ENCODE assay signal across 20 cellular contexts in genomic region chr2:145012806-145013205, GRCh38.
DNase-seq lines count a peak whose midpoint lies in the region; ATAC-seq, FAIRE-seq and TF ChIP-seq lines count a peak whose summit lies in the region.
"Had no signal": no experiment of that assay in that cellular context is flagged by ENCODE, and none has a peak within 500 bp of the region (broad histone marks: within the 10 kb centered on the region; RNA-seq: fewer than 3 reads in every experiment).

No MANE protein-coding gene starts in this region.

- no peaks in the 10 kb centered on the region for H3K27me3 Mint-ChIP-seq in chondrocyte (ENCODE audit: low read depth)
- H3K27me3 Mint-ChIP-seq: activated naive CD4-positive, alpha-beta T cell treated with anti-CD3 and anti-CD28 coated beads, Interleukin-2, amount 50 U/mL, for 24 hours had no signal

- H3K27ac ChIP-seq in A549 (peak overlapping the region; percentile 74 to 77), MM.1S (ENCODE audit: low read length) (peak overlapping the region; percentile 66; the same call in 1 of the 2 replicates), hepatocyte (no peak overlapping the region)
- H3K27ac ChIP-seq: KMS-11, SK-N-MC, uterus had no signal

- peaks cover 62% of the 10 kb centered on the region for H3K4me1 ChIP-seq in A549
- H3K4me1 ChIP-seq in MM.1S (ENCODE audit: low read length) = peaks cover 26% of the 10 kb centered on the region
- H3K4me1 ChIP-seq in hepatocyte (ENCODE audit: insufficient read depth) = peaks cover 7% of the 10 kb centered on the region
- H3K4me1 ChIP-seq: uterus had no signal

- ATAC-seq in A549 (peak in 1 of 2 experiments; percentile 60; a peak in 3 of 6 replicates), GM18873 (IDR thresholded peaks at IDR 0.05; ENCODE audit: low FRiP score, unreplicated experiment) (no peak), HG02610 (IDR thresholded peaks at IDR 0.05; ENCODE audit: unreplicated experiment) (no peak)
- ATAC-seq: activated T-cell treated with anti-CD3 and anti-CD28 coated beads, Interleukin-2, amount 50 U/mL, for 72 hours had no signal

- H3K9ac ChIP-seq in MM.1S (ENCODE audit: low read length) = peak overlapping the region; percentile 14; the same call in 1 of the 2 replicates
- H3K9ac ChIP-seq: KMS-11 had no signal

- H3K79me2 ChIP-seq in MM.1S (ENCODE audit: low read length) (no peaks in the 10 kb centered on the region), hepatocyte (no peaks in the 10 kb centered on the region)

- no peaks in the 10 kb centered on the region for H3K9me3 Mint-ChIP-seq in chondrocyte (ENCODE audit: low read depth)
- H3K9me3 Mint-ChIP-seq: activated naive CD4-positive, alpha-beta T cell treated with anti-CD3 and anti-CD28 coated beads, Interleukin-2, amount 50 U/mL, for 24 hours; activated T-cell treated with anti-CD3 and anti-CD28 coated beads, Interleukin-2, amount 50 U/mL, for 72 hours had no signal

- H3K9me3 ChIP-seq in A549 = no peaks in the 10 kb centered on the region
- no peaks in the 10 kb centered on the region for H3K9me3 ChIP-seq in MM.1S (replicated peaks; ENCODE audit: insufficient read depth, low read length)
- no peaks in the 10 kb centered on the region for H3K9me3 ChIP-seq in hepatocyte (ENCODE audit: low read depth)
- H3K9me3 ChIP-seq: uterus had no signal

- peak overlapping the region; percentile 15 for H3K27ac Mint-ChIP-seq in chondrocyte (ENCODE audit: unreplicated experiment)
- H3K27ac Mint-ChIP-seq: activated naive CD4-positive, alpha-beta T cell treated with anti-CD3 and anti-CD28 coated beads, Interleukin-2, amount 50 U/mL, for 24 hours; activated T-cell treated with anti-CD3 and anti-CD28 coated beads, Interleukin-2, amount 50 U/mL, for 72 hours had no signal

- TF ChIP-seq CTCF in A549 (IDR thresholded peaks at IDR 0.05) (no peak), MM.1S (IDR thresholded peaks at IDR 0.05; ENCODE audit: low read length) (no peak), chondrocyte (IDR thresholded peaks at IDR 0.05) (no peak), hepatocyte (IDR thresholded peaks at IDR 0.05; ENCODE audit: poor library complexity) (no peak)

- H3K36me3 Mint-ChIP-seq in chondrocyte (ENCODE audit: low read depth) = no peaks in the 10 kb centered on the region
- H3K36me3 Mint-ChIP-seq: activated naive CD4-positive, alpha-beta T cell treated with anti-CD3 and anti-CD28 coated beads, Interleukin-2, amount 50 U/mL, for 24 hours had no signal

- no peaks in the 10 kb centered on the region for H3K9me2 ChIP-seq in MM.1S (replicated peaks; ENCODE audit: insufficient read depth, low read length)
- no peaks in the 10 kb centered on the region for H3K9me2 ChIP-seq in hepatocyte (replicated peaks; ENCODE audit: insufficient read depth)

- TF ChIP-seq POLR2A in A549 (IDR thresholded peaks at IDR 0.05; ENCODE audit: low read length) = no peak

- CTCF ChIA-PET in A549 (lab: Yijun Ruan, JAX) = no interaction called here

- H3K4me1 Mint-ChIP-seq in chondrocyte (ENCODE audit: low read depth) = peaks cover 29% of the 10 kb centered on the region
- H3K4me1 Mint-ChIP-seq: activated naive CD4-positive, alpha-beta T cell treated with anti-CD3 and anti-CD28 coated beads, Interleukin-2, amount 50 U/mL, for 24 hours had no signal

- H3K27me3 ChIP-seq in MM.1S (replicated peaks; ENCODE audit: insufficient read depth, low read length) (no peaks in the 10 kb centered on the region), hepatocyte (no peaks in the 10 kb centered on the region)
- H3K27me3 ChIP-seq: uterus had no signal

- WGBS in A549 (ENCODE audit: missing lambda C conversion rate) = 66% methylated on average over 3 of the region's 3 CpGs
- WGBS in hepatocyte (ENCODE audit: low lambda C conversion rate, missing lambda C conversion rate) = 74% methylated on average over 3 of the region's 3 CpGs

- DNase-seq in A549 (ENCODE audit: low read depth in 1 of 2, low spot score in 1 of 2) (no peak), MM.1S (peak; percentile 83), chondrocyte (ENCODE audit: low spot score) (no peak), hepatocyte (ENCODE audit: low spot score) (no peak), DMS79 treated with DMSO at 0.1 percent for 48 hours (lab: John Stamatoyannopoulos, UW) (no peak), SW 1271 (lab: John Stamatoyannopoulos, UW) (no peak)
- DNase-seq: activated CD4-positive, CD25-positive, alpha-beta regulatory T cell treated with anti-CD3 and anti-CD28 coated beads, Interleukin-2, amount 50 U/mL, for 72 hours; activated T-cell treated with anti-CD3 and anti-CD28 coated beads, Interleukin-2, amount 50 U/mL, for 72 hours; hippocampal formation; kidney; NCI-H1092; NCI-H2081 treated with DMSO at 0.1 percent for 48 hours; T1000; uterus had no signal

- no peaks in the 10 kb centered on the region for H4K20me1 ChIP-seq in MM.1S (ENCODE audit: insufficient read depth, low read length)
- no peaks in the 10 kb centered on the region for H4K20me1 ChIP-seq in hepatocyte (ENCODE audit: insufficient read depth, poor library complexity, severe bottlenecking)

- H2AFZ ChIP-seq in MM.1S (ENCODE audit: low read length) (peak overlapping the region; percentile 55; the same call in 1 of the 2 replicates), hepatocyte (no peak overlapping the region)

- H3F3A ChIP-seq in MM.1S (ENCODE audit: insufficient read depth, low read length) = peaks cover 11% of the 10 kb centered on the region

- H3K4me3 ChIP-seq in A549 (no peak overlapping the region), MM.1S (ENCODE audit: low read length) (peak overlapping the region; percentile 56), hepatocyte (no peak overlapping the region)
- H3K4me3 ChIP-seq: SK-N-MC, uterus had no signal

- H3K36me3 ChIP-seq in MM.1S (replicated peaks; ENCODE audit: insufficient read depth, low read length) = no peaks in the 10 kb centered on the region
- no peaks in the 10 kb centered on the region for H3K36me3 ChIP-seq in hepatocyte (replicated peaks; ENCODE audit: insufficient read depth, low read depth)
- H3K36me3 ChIP-seq: uterus had no signal

- H3K4me2 ChIP-seq in A549 (peak overlapping the region; percentile 70), MM.1S (ENCODE audit: low read depth, low read length) (peak overlapping the region; percentile 89), hepatocyte (peak overlapping the region; percentile 35)
- H3K4me2 ChIP-seq: KMS-11 had no signal

- FAIRE-seq in A549 (lab: Jason Lieb, UNC) = no peak
- FAIRE-seq: kidney had no signal

- no peak for TF ChIP-seq RAD21 in A549 (conservative IDR thresholded peaks at IDR 0.05 in 1 of 2, IDR thresholded peaks at IDR 0.05 in 1 of 2)

- POLR2A ChIA-PET in A549 (lab: Yijun Ruan, JAX) = no interaction called here

- H3K4me3 Mint-ChIP-seq in chondrocyte (ENCODE audit: unreplicated experiment) = no peak overlapping the region
- H3K4me3 Mint-ChIP-seq: activated naive CD4-positive, alpha-beta T cell treated with anti-CD3 and anti-CD28 coated beads, Interleukin-2, amount 50 U/mL, for 24 hours; activated T-cell treated with anti-CD3 and anti-CD28 coated beads, Interleukin-2, amount 50 U/mL, for 72 hours; neural crest cell had no signal

- TF ChIP-seq EP300 in A549 (IDR thresholded peaks at IDR 0.05) = no peak

TF ChIP-seq in A549, 52 proteins besides CTCF, POLR2A, EP300 and RAD21:
- no peak for TF ChIP-seq NR3C1 (IDR thresholded peaks at IDR 0.05)
- TF ChIP-seq CEBPB (IDR thresholded peaks at IDR 0.05) = peak in 1 of 2 experiments; percentile 19; a peak in 2 of 4 replicates

Comparison
In these comparisons a context has a peak if more than half of its experiments do, and no peak if none do; other contexts are left out.
1. H3K4me2 ChIP-seq: peak in every context shown above with its lines; median percentile 89 in MM.1S; 70 in A549; 35 in hepatocyte.